Comparison of ENCODE assay signal across 1 cellular context in genomic region chrX:24846551-24847170, GRCh38.
TF ChIP-seq lines count a peak whose summit lies in the region.

No MANE protein-coding gene starts in this region.

TF ChIP-seq in GM23338, 12 proteins besides CTCF, POLR2A, EP300 and RAD21 (continued from another document):
- no peak for TF ChIP-seq ZNF462 (CRISPR knock-in tag; IDR thresholded peaks at IDR 0.05)
- no peak for TF ChIP-seq ETS1 (IDR thresholded peaks at IDR 0.05)
